8 cellular contexts compared by ENCODE assay signal in the genomic region with DNA sequence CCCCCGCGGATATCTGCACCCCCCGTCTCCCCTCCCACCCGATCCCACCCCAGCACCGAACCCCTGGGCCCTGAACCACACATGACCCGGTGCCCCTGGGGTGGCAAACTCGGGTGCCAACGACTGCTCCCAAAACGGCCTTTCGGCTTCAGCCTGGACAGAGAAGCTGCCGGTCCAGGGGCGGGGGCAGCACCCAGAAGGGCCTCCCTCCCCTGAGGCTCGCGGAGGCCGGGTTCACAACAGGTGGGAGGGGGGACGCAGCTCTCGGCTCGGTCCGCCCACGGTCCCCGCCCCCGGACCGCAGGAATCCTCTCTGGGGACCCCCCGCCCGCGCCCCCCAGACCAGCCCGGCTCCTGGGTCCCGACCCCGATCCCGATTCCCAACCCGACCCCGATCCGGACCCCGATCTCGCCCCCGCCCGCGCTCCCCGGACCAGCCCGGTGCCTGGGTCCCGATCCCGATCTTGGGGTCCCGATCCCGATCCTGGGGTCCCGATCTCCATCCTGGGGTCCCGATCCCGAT. TPM values are rescaled to one million over a fixed set of nuclear protein-coding genes. Genes with fewer than 3 reads are reported as not detected.
DNase-seq lines count a peak whose midpoint lies in the region; ATAC-seq and TF ChIP-seq lines count a peak whose summit lies in the region.

No MANE protein-coding gene starts in this region.

- POLR2A ChIA-PET in activated CD4-positive, alpha-beta T cell treated with anti-CD3 and anti-CD28 coated beads, Interleukin-2, amount 10 ng/mL, durations not matched to agents 7 days and 5 days (lab: Charles Lee): no interaction called here

- intact Hi-C loops in left colon (cut with DNase I, micrococcal nuclease): no loop called here

- H3K36me3 Mint-ChIP-seq in activated CD4-positive, alpha-beta T cell treated with anti-CD3 and anti-CD28 coated beads, Interleukin-2, amount 10 ng/mL, durations not matched to agents 7 days and 5 days (ENCODE audit: low read depth): no peaks in the 10 kb centered on the region

- peaks cover 30% of the 10 kb centered on the region for H3K27me3 Mint-ChIP-seq in activated CD4-positive, alpha-beta T cell treated with anti-CD3 and anti-CD28 coated beads, Interleukin-2, amount 10 ng/mL, durations not matched to agents 7 days and 5 days

- CTCF ChIA-PET in activated CD4-positive, alpha-beta T cell treated with anti-CD3 and anti-CD28 coated beads, Interleukin-2, amount 10 ng/mL, durations not matched to agents 7 days and 5 days (lab: Charles Lee): no interaction called here

- no peak for DNase-seq in activated CD4-positive, alpha-beta T cell treated with anti-CD3 and anti-CD28 coated beads, Interleukin-2, amount 10 ng/mL, durations not matched to agents 7 days and 5 days
- no peak for DNase-seq in activated CD4-positive, alpha-beta T cell treated with anti-CD3 and anti-CD28 coated beads, Interleukin-2, amount 50 U/mL, for 48 hours
- peak; percentile 37 for DNase-seq in astrocyte of the hippocampus (ENCODE audit: low read depth, low spot score)
- DNase-seq in left colon: no peak
- no peak for DNase-seq in thoracic aorta (ENCODE audit: low spot score)
- no peak for DNase-seq in NCI-H1694 (lab: John Stamatoyannopoulos, UW)

- no peak overlapping the region for H3K27ac Mint-ChIP-seq in activated CD4-positive, alpha-beta T cell treated with anti-CD3 and anti-CD28 coated beads, Interleukin-2, amount 10 ng/mL, durations not matched to agents 7 days and 5 days

- no peaks in the 10 kb centered on the region for H3K9me3 Mint-ChIP-seq in activated CD4-positive, alpha-beta T cell treated with anti-CD3 and anti-CD28 coated beads, Interleukin-2, amount 10 ng/mL, durations not matched to agents 7 days and 5 days

- H3K4me1 ChIP-seq in thoracic aorta (ENCODE audit: control insufficient read depth in 1 of 2, low read depth in 2 of 2): peaks cover 24 to 28% of the 10 kb centered on the region in 2 donors

- H3K4me3 ChIP-seq in thoracic aorta: peak overlapping the region; percentile 99

- H3K27ac ChIP-seq in thoracic aorta: peak overlapping the region in 1 of 2 donors; percentile 26

- peaks cover 10% of the 10 kb centered on the region for H3K4me1 Mint-ChIP-seq in activated CD4-positive, alpha-beta T cell treated with anti-CD3 and anti-CD28 coated beads, Interleukin-2, amount 10 ng/mL, durations not matched to agents 7 days and 5 days

- H3K4me3 Mint-ChIP-seq in activated CD4-positive, alpha-beta T cell treated with anti-CD3 and anti-CD28 coated beads, Interleukin-2, amount 10 ng/mL, durations not matched to agents 7 days and 5 days: peak overlapping the region; percentile 66

- H3K27me3 ChIP-seq in thoracic aorta (replicated peaks; ENCODE audit: insufficient read depth): no peaks in the 10 kb centered on the region

- TF ChIP-seq CTCF in thoracic aorta (IDR thresholded peaks at IDR 0.05): no peak

- ATAC-seq in left colon: peak; percentile 34
- no peak for ATAC-seq in thoracic aorta (ENCODE audit: insufficient number of reproducible peaks, low FRiP score, low read depth)
- ATAC-seq in HG03095 (IDR thresholded peaks at IDR 0.05; ENCODE audit: unreplicated experiment): no peak
- no peak for ATAC-seq in HG02763 (IDR thresholded peaks at IDR 0.05; ENCODE audit: unreplicated experiment)

- H3K9me3 ChIP-seq in thoracic aorta: no peaks in the 10 kb centered on the region

- H3K36me3 ChIP-seq in thoracic aorta: no peaks in the 10 kb centered on the region

RNA-seq across cellular contexts. Expression of a gene that starts 0.6 kb away (rescaled TPM):
- total RNA-seq in activated CD4-positive, alpha-beta T cell treated with anti-CD3 and anti-CD28 coated beads, Interleukin-2, amount 10 ng/mL, durations not matched to agents 7 days and 5 days: 100 to 1,000 TPM; 145 to 163 TPM
- total RNA-seq in left colon: 100 to 1,000 TPM; 310 to 373 TPM
- 100 to 1,000 TPM; 159 to 200 TPM for total RNA-seq in thoracic aorta
